Comparison of ENCODE assay signal across 11 cellular contexts in genomic region chr22:47835726-47836125, GRCh38.
A peak's percentile ranks its signal among the peaks of the same experiment; 100 is the strongest.
DNase-seq lines count a peak whose midpoint lies in the region; ATAC-seq and TF ChIP-seq lines count a peak whose summit lies in the region.
"Had no signal": no experiment of that assay in that cellular context is flagged by ENCODE, and none has a peak within 500 bp of the region (broad histone marks: within the 10 kb centered on the region; RNA-seq: fewer than 3 reads in every experiment).

No MANE protein-coding gene starts in this region.

- BruUV-seq in IMR-90 (replicated peaks; lab: Mats Ljungman, UMichigan) = no TSS peak

- peaks cover 43% of the 10 kb centered on the region for H3K9me3 ChIP-seq in IMR-90 (ENCODE audit: control insufficient read depth, insufficient read depth, low read length)

- no peak overlapping the region for H4K91ac ChIP-seq in IMR-90 (ENCODE audit: insufficient read depth, low read depth, low read length)

- no peak overlapping the region for H2AFZ ChIP-seq in IMR-90 (replicated peaks; ENCODE audit: low read length, poor library complexity)

- H4K5ac ChIP-seq in IMR-90 (ENCODE audit: low read depth, low read length) = no peak overlapping the region

- whole genome bisulfite sequencing in IMR-90 (ENCODE audit: extremely low coverage in 2 of 2, insufficient read length in 1 of 2), 2 experiments = no CpG with 5 or more reads among the region's 7 CpGs

- H3K18ac ChIP-seq in IMR-90 (ENCODE audit: low read depth, low read length) = no peak overlapping the region

- no peak overlapping the region for H2BK20ac ChIP-seq in IMR-90 (ENCODE audit: low read depth, low read length)

- no peaks in the 10 kb centered on the region for H3K9me1 ChIP-seq in IMR-90 (ENCODE audit: insufficient read depth, low read length)

- TF ChIP-seq RAD21 in IMR-90 (IDR thresholded peaks at IDR 0.05; ENCODE audit: low read length) = no peak

- no peaks in the 10 kb centered on the region for H4K20me1 ChIP-seq in IMR-90 (ENCODE audit: insufficient read depth, low read length)

- no peaks in the 10 kb centered on the region for H3K79me1 ChIP-seq in IMR-90 (ENCODE audit: low read depth in 1 of 2, low read length in 2 of 2)

- H4K8ac ChIP-seq in IMR-90 (ENCODE audit: low read depth in 2 of 2, low read length in 2 of 2) = no peak overlapping the region

- in situ Hi-C loops in IMR-90 (cut with MboI; ENCODE audit: low sequenced_read_pairs) = no loop called here

- no peak overlapping the region for H3K14ac ChIP-seq in IMR-90 (replicated peaks; ENCODE audit: low read depth, low read length)

- H3K9ac ChIP-seq in IMR-90 (ENCODE audit: low read depth, low read length) = no peak overlapping the region

- no peak overlapping the region for H2AK5ac ChIP-seq in IMR-90 (ENCODE audit: low read depth, low read length)

- POLR2A ChIA-PET in BJ (lab: Charles Lee) (no interaction called here), IMR-90 (lab: Charles Lee; ENCODE audit: unreplicated experiment) (no interaction called here)

- H3K4me1 ChIP-seq in IMR-90 (ENCODE audit: control insufficient read depth, insufficient read depth, low read length) = no peaks in the 10 kb centered on the region

- H3K4me3 ChIP-seq in BJ (ENCODE audit: low read depth, low read length) = no peak overlapping the region
- no peak overlapping the region for H3K4me3 ChIP-seq in IMR-90 (ENCODE audit: insufficient read depth, low read depth, low read length)

- intact Hi-C loops in IMR-90 (cut with micrococcal nuclease) = no loop called here

- TF ChIP-seq POLR2A in IMR-90 (IDR thresholded peaks at IDR 0.05; ENCODE audit: low read depth, low read length) = no peak

- dilution Hi-C loops in IMR-90 (cut with HindIII; ENCODE audit: low sequenced_read_pairs, unreplicated experiment) = no loop called here

- no peak overlapping the region for H2AK9ac ChIP-seq in IMR-90 (replicated peaks; ENCODE audit: low read depth, low read length, poor library complexity)

- no peak overlapping the region for H2BK120ac ChIP-seq in IMR-90 (ENCODE audit: low read depth, low read length)

- H2BK15ac ChIP-seq in IMR-90 (ENCODE audit: low read depth, low read length) = no peak overlapping the region

- no peak overlapping the region for H3K23ac ChIP-seq in IMR-90 (ENCODE audit: low read depth, low read length)

- no peak overlapping the region for H2BK5ac ChIP-seq in IMR-90 (ENCODE audit: low read depth, low read length, poor library complexity, severe bottlenecking)

- DNase-seq in BJ (ENCODE audit: low read depth) (peak; percentile 9), IMR-90 (peak; percentile 6), astrocyte of the hippocampus (ENCODE audit: low read depth, low spot score) (peak; percentile 81), kidney glomerular epithelial cell (lab: John Stamatoyannopoulos, UW) (peak; percentile 88), amniotic stem cell (lab: John Stamatoyannopoulos, UW) (no peak), NCI-H82 treated with DMSO at 0.1 percent for 48 hours (lab: John Stamatoyannopoulos, UW; ENCODE audit: unreplicated experiment) (no peak), NCI-H146 treated with DMSO at 0.1 percent for 48 hours (lab: John Stamatoyannopoulos, UW; ENCODE audit: unreplicated experiment) (no peak), SIG-M5 (lab: John Stamatoyannopoulos, UW) (no peak)
- DNase-seq: Karpas-422; naive thymus-derived CD8-positive, alpha-beta T cell; small intestine had no signal

- TF ChIP-seq CTCF in BJ (IDR thresholded peaks at IDR 0.05; ENCODE audit: insufficient read depth, low read depth, low read length) = no peak
- no peak for TF ChIP-seq CTCF in IMR-90 (conservative IDR thresholded peaks at IDR 0.05; ENCODE audit: low read depth, low read length)

- CTCF ChIA-PET in BJ (lab: Yijun Ruan, JAX) = no interaction called here
- CTCF ChIA-PET in IMR-90 (lab: Yijun Ruan, JAX) = no interaction called here

- no peak overlapping the region for H3K4ac ChIP-seq in IMR-90 (ENCODE audit: low read depth, low read length)

- H3K36me3 ChIP-seq in BJ (ENCODE audit: control insufficient read depth, insufficient read depth, low read length) (no peaks in the 10 kb centered on the region), IMR-90 (ENCODE audit: control insufficient read depth, insufficient read depth, low read length) (no peaks in the 10 kb centered on the region)

- H3K4me2 ChIP-seq in IMR-90 (ENCODE audit: low read depth, low read length) = no peak overlapping the region

- no peak for ATAC-seq in IMR-90 (ENCODE audit: low read depth)
- ATAC-seq: naive thymus-derived CD8-positive, alpha-beta T cell had no signal

- H3K27ac ChIP-seq in IMR-90 (ENCODE audit: insufficient read depth, low read length) = no peak overlapping the region

- no peak overlapping the region for H3K56ac ChIP-seq in IMR-90 (ENCODE audit: extremely low read depth, insufficient read depth, low read length)

- H3K27me3 ChIP-seq in BJ (ENCODE audit: control insufficient read depth, insufficient read depth, low read length) = no peaks in the 10 kb centered on the region
- H3K27me3 ChIP-seq in IMR-90 (ENCODE audit: control insufficient read depth, insufficient read depth, low read length) = no peaks in the 10 kb centered on the region

TF ChIP-seq in IMR-90, 13 proteins besides CTCF, POLR2A, EP300 and RAD21:
- no peak for TF ChIP-seq MAFK (IDR thresholded peaks at IDR 0.05; ENCODE audit: low read depth, low read length)
- peak; percentile 31; the same call in 1 of the 2 replicates for TF ChIP-seq USF2 (IDR thresholded peaks at IDR 0.05; ENCODE audit: low read depth, low read length)
- TF ChIP-seq CEBPB (IDR thresholded peaks at IDR 0.05; ENCODE audit: low read depth, low read length) = no peak

Comparison
In these comparisons a context has a peak if more than half of its experiments do, and no peak if none do; other contexts are left out.
1. DNase-seq: peak in BJ (single experiment), IMR-90 (single experiment), astrocyte of the hippocampus (single experiment) and kidney glomerular epithelial cell (single experiment); none in amniotic stem cell (single experiment), NCI-H82 treated with DMSO at 0.1 percent for 48 hours (single experiment), NCI-H146 treated with DMSO at 0.1 percent for 48 hours (single experiment) and SIG-M5 (single experiment).